In genomic region chr20:62156592-62157386, GRCh38 we compare ENCODE assay signal across 8 cellular contexts. TPM values are rescaled to one million over a fixed set of nuclear protein-coding genes. Genes with fewer than 3 reads are reported as not detected.
DNase-seq lines count a peak whose midpoint lies in the region; ATAC-seq, FAIRE-seq and TF ChIP-seq lines count a peak whose summit lies in the region.

No MANE protein-coding gene starts in this region.

- no peaks in the 10 kb centered on the region for H3K27me3 Mint-ChIP-seq in activated CD4-positive, alpha-beta memory T cell treated with anti-CD3 and anti-CD28 coated beads for 36 hours
- H3K27me3 Mint-ChIP-seq in stimulated activated naive CD8-positive, alpha-beta T cell treated with anti-CD3 and anti-CD28 coated beads, Interleukin-15, amount 100 ng/mL, for 72 hours: no peaks in the 10 kb centered on the region

- 60% methylated on average over 20 of the region's 24 CpGs; no CpG with 5 or more reads in 1 of the 2 experiments for WGBS in H1 (ENCODE audit: extremely low coverage in 1 of 2, insufficient coverage in 1 of 2, insufficient read length in 1 of 2, insufficient replicate concordance in 2 of 2, low coverage in 1 of 2, low lambda C conversion rate in 2 of 2, missing lambda C conversion rate in 1 of 2), 2 experiments

- peak overlapping the region; percentile 45 for H2BK5ac ChIP-seq in H1 (ENCODE audit: low read depth, low read length)

- TF ChIP-seq CTCF in NB4 (IDR thresholded peaks at IDR 0.05; ENCODE audit: low read depth, low read length): peak; percentile 62
- TF ChIP-seq CTCF in H1 (IDR thresholded peaks at IDR 0.05; ENCODE audit: control extremely low read depth in 1 of 3, insufficient read depth in 1 of 3, low read depth in 1 of 3, low read length in 3 of 3): peak; percentile 80 to 82 (median 81)

- H3K4ac ChIP-seq in H1 (replicated peaks; ENCODE audit: insufficient read length, low read depth, low read length): peak overlapping the region; percentile 95

- peak overlapping the region; percentile 71 for H3K18ac ChIP-seq in H1 (ENCODE audit: extremely low read depth, low read length)

- FAIRE-seq in H1 (lab: Jason Lieb, UNC): no peak

- peak overlapping the region; percentile 65 for H4K91ac ChIP-seq in H1 (replicated peaks; ENCODE audit: insufficient read length, low read length)

- H3K27ac Mint-ChIP-seq in activated CD4-positive, alpha-beta memory T cell treated with anti-CD3 and anti-CD28 coated beads for 36 hours: no peak overlapping the region
- no peak overlapping the region for H3K27ac Mint-ChIP-seq in stimulated activated naive CD8-positive, alpha-beta T cell treated with anti-CD3 and anti-CD28 coated beads, Interleukin-15, amount 100 ng/mL, for 72 hours

- peaks cover 12 to 81% of the 10 kb centered on the region in 2 experiments; a peak in 3 of 4 replicates for H3K79me2 ChIP-seq in H1 (ENCODE audit: control insufficient read depth in 1 of 2, insufficient read depth in 2 of 2, low read length in 2 of 2)

- no peak overlapping the region for H2BK15ac ChIP-seq in H1 (ENCODE audit: low read length)

- H3K36me3 Mint-ChIP-seq in activated CD4-positive, alpha-beta memory T cell treated with anti-CD3 and anti-CD28 coated beads for 36 hours: peaks cover 36% of the 10 kb centered on the region

- no peak overlapping the region for H2BK120ac ChIP-seq in H1 (replicated peaks; ENCODE audit: low read depth, low read length)

- H2BK12ac ChIP-seq in H1 (ENCODE audit: low read depth, low read length): no peak overlapping the region

- peaks cover 25% of the 10 kb centered on the region for H3K4me1 Mint-ChIP-seq in activated CD4-positive, alpha-beta memory T cell treated with anti-CD3 and anti-CD28 coated beads for 36 hours (ENCODE audit: low read depth)
- H3K4me1 Mint-ChIP-seq in stimulated activated naive CD8-positive, alpha-beta T cell treated with anti-CD3 and anti-CD28 coated beads, Interleukin-15, amount 100 ng/mL, for 72 hours: peaks cover 57% of the 10 kb centered on the region

- TF ChIP-seq RAD21 in H1 (IDR thresholded peaks at IDR 0.05 in 1 of 2, conservative IDR thresholded peaks at IDR 0.05 in 1 of 2; ENCODE audit: low read depth in 2 of 2, low read length in 2 of 2): peak; percentile 32 to 57; a peak in 3 of 4 replicates

- peaks cover 22 to 63% of the 10 kb centered on the region in 2 experiments for H4K20me1 ChIP-seq in H1 (replicated peaks in 1 of 2; ENCODE audit: control insufficient read depth in 1 of 2, insufficient read depth in 2 of 2, low read length in 2 of 2)

- H3K4me3 ChIP-seq in NB4 (ENCODE audit: low read depth, low read length): no peak overlapping the region
- H3K4me3 ChIP-seq in H1 (ENCODE audit: extremely low read depth in 1 of 4, insufficient read depth in 2 of 4, low read depth in 3 of 4, low read length in 4 of 4): no peak overlapping the region

- no peak overlapping the region; a peak in 1 of 7 replicates for H3K9ac ChIP-seq in H1 (replicated peaks in 1 of 4; ENCODE audit: extremely low read depth in 1 of 4, low read depth in 3 of 4, low read length in 3 of 4)

- H3K4me1 ChIP-seq in H1 (replicated peaks in 1 of 4; ENCODE audit: control insufficient read depth in 3 of 4, insufficient read depth in 4 of 4, low read length in 3 of 4): peaks cover 0 to 16% (median 8%) of the 10 kb centered on the region in 4 experiments; a peak in 6 of 7 replicates

- no peak overlapping the region for H2AK5ac ChIP-seq in H1 (ENCODE audit: low read depth, low read length)

- peak; percentile 80 for ATAC-seq in stimulated activated naive CD8-positive, alpha-beta T cell treated with anti-CD3 and anti-CD28 coated beads, Interleukin-15, amount 100 ng/mL, for 72 hours
- no peak for ATAC-seq in HG03196 (IDR thresholded peaks at IDR 0.05; ENCODE audit: unreplicated experiment)

- peaks cover 5 to 19% (median 13%) of the 10 kb centered on the region in 4 experiments; a peak in 7 of 8 replicates for H3K36me3 ChIP-seq in H1 (ENCODE audit: control insufficient read depth in 2 of 4, insufficient read depth in 4 of 4, low read length in 3 of 4)

- no peaks in the 10 kb centered on the region for H3K27me3 ChIP-seq in H1 (replicated peaks in 1 of 4; ENCODE audit: control insufficient read depth in 3 of 4, extremely low read depth in 1 of 4, insufficient read depth in 3 of 4, low read length in 3 of 4)

- no peak for TF ChIP-seq POLR2A in NB4 (IDR thresholded peaks at IDR 0.05; ENCODE audit: extremely low read depth, insufficient read length)
- TF ChIP-seq POLR2A in H1 (IDR thresholded peaks at IDR 0.05; ENCODE audit: control extremely low read depth in 1 of 2, low read depth in 2 of 2, low read length in 2 of 2): no peak

- no peak overlapping the region for H4K5ac ChIP-seq in H1 (ENCODE audit: insufficient read length, low read depth, low read length)

- CTCF ChIA-PET in activated CD4-positive, alpha-beta memory T cell treated with anti-CD3 and anti-CD28 coated beads for 36 hours (lab: Charles Lee): interaction anchor here (0.9 to 1.1 kb wide), 3 partner anchors 12 to 146 kb away, joined by 5 to 9 read pairs (median 7); no protein-coding TSS in a partner anchor
- CTCF ChIA-PET in H1 (lab: Charles Lee; ENCODE audit: partially characterized antibody): interaction anchor here (0.7 to 2.6 kb wide), 19 partner anchors 8 to 172 kb away, joined by 3 to 16 read pairs (median 4); no protein-coding TSS in a partner anchor

- H3K14ac ChIP-seq in H1 (ENCODE audit: insufficient read length): no peak overlapping the region

- peak; percentile 30 for DNase-seq in SIG-M5 treated with dmso at 0.1 percent for 504 hours (lab: John Stamatoyannopoulos, UW; ENCODE audit: unreplicated experiment)
- DNase-seq in SIG-M5 (lab: John Stamatoyannopoulos, UW): no peak
- DNase-seq in NB4 (ENCODE audit: low read depth): peak; percentile 69
- peak; percentile 81 for DNase-seq in activated CD4-positive, alpha-beta memory T cell treated with anti-CD3 and anti-CD28 coated beads for 36 hours
- peak in 1 of 2 experiments; percentile 89 for DNase-seq in H1 (ENCODE audit: low read depth in 1 of 2, low spot score in 2 of 2)
- DNase-seq in myocyte (ENCODE audit: low read depth): peak; percentile 48
- DNase-seq in stimulated activated naive CD8-positive, alpha-beta T cell treated with anti-CD3 and anti-CD28 coated beads, Interleukin-15, amount 100 ng/mL, for 72 hours: peak; percentile 76

- H2BK20ac ChIP-seq in H1 (ENCODE audit: low read length): no peak overlapping the region

- POLR2A ChIA-PET in activated CD4-positive, alpha-beta memory T cell treated with anti-CD3 and anti-CD28 coated beads for 36 hours (lab: Charles Lee): no interaction called here
- POLR2A ChIA-PET in H1 (lab: Charles Lee; ENCODE audit: partially characterized antibody): interaction anchor here (0.7 to 1.2 kb wide), 8 partner anchors 9 to 230 kb away, joined by 3 to 10 read pairs (median 5); partner anchors contain the start of genes PSMA7, SS18L1 and TAF4

- no peak overlapping the region; the same call in 1 of the 2 replicates for H3K27ac ChIP-seq in H1 (ENCODE audit: low read depth, low read length)

- peak overlapping the region in 1 of 2 experiments; percentile 5; a peak in 1 of 4 replicates for H3K4me2 ChIP-seq in H1 (ENCODE audit: insufficient read depth in 1 of 2, low read depth in 2 of 2, low read length in 2 of 2)

- peaks cover 33% of the 10 kb centered on the region for H3K79me1 ChIP-seq in H1 (ENCODE audit: low read depth, low read length)

- no peak overlapping the region for H3K4me3 Mint-ChIP-seq in activated CD4-positive, alpha-beta memory T cell treated with anti-CD3 and anti-CD28 coated beads for 36 hours
- H3K4me3 Mint-ChIP-seq in stimulated activated naive CD8-positive, alpha-beta T cell treated with anti-CD3 and anti-CD28 coated beads, Interleukin-15, amount 100 ng/mL, for 72 hours: no peak overlapping the region

- H3K56ac ChIP-seq in H1 (replicated peaks; ENCODE audit: insufficient read length, low read depth, low read length): no peak overlapping the region

- peak overlapping the region; percentile 75 for H4K8ac ChIP-seq in H1 (ENCODE audit: extremely low read depth, insufficient read depth, low read length)

- no peaks in the 10 kb centered on the region for H3K23me2 ChIP-seq in H1 (ENCODE audit: low read depth, low read length)

- no peaks in the 10 kb centered on the region; a peak in 1 of 4 replicates for H3K9me3 ChIP-seq in H1 (ENCODE audit: insufficient read depth in 2 of 2, low read depth in 1 of 2, low read length in 1 of 2)

- H3K23ac ChIP-seq in H1 (ENCODE audit: insufficient read length): no peak overlapping the region

- no peak for TF ChIP-seq EP300 in H1 (IDR thresholded peaks at IDR 0.05; ENCODE audit: borderline replicate concordance in 1 of 2, low read depth in 2 of 2, low read length in 2 of 2)

- peaks cover 11% of the 10 kb centered on the region for H3K9me3 Mint-ChIP-seq in activated CD4-positive, alpha-beta memory T cell treated with anti-CD3 and anti-CD28 coated beads for 36 hours
- peaks cover 12 to 19% of the 10 kb centered on the region in 2 donors for H3K9me3 Mint-ChIP-seq in stimulated activated naive CD8-positive, alpha-beta T cell treated with anti-CD3 and anti-CD28 coated beads, Interleukin-15, amount 100 ng/mL, for 72 hours

- H2AFZ ChIP-seq in H1 (ENCODE audit: low read length): no peak overlapping the region

- intact Hi-C loops in activated CD4-positive, alpha-beta memory T cell treated with anti-CD3 and anti-CD28 coated beads for 36 hours (cut with micrococcal nuclease): loop anchor here (1.0 kb wide), 1 partner anchor 146 kb away; no protein-coding TSS in a partner anchor

RNA-seq across cellular contexts. Expression of gene SS18L1, which starts 13.2 kb away (rescaled TPM):
- total RNA-seq in activated CD4-positive, alpha-beta memory T cell treated with anti-CD3 and anti-CD28 coated beads for 36 hours: 10 to 100 TPM; 13.7 to 15.2 TPM
- total RNA-seq in H1 (2021; fragmentation: NEBNext Ultra II Directional; extraction: Animal tissue kit (Norgen Biotek cat#: 25700)): 22.4 and 28.4 TPM in 2 replicates
- polyA plus RNA-seq in H1 (2011; rRNA removed): 29.7 and 36.6 TPM in 2 replicates
- 30.1 TPM for polyA plus RNA-seq in H1 (2011; cell fraction: cytosol; rRNA removed)
- 83.9 TPM for polyA plus RNA-seq in H1 (2011; cell fraction: nucleus; rRNA removed)
- 18.9 to 24.1 TPM (median 19.8 TPM) in 4 replicates for polyA plus RNA-seq in H1 (2012, experiment 1 of 2)
- 3.0 TPM for polyA plus RNA-seq in H1 (2012, experiment 2 of 2)
- 12.9 TPM for polyA plus RNA-seq in H1 (2013, experiment 1 of 2)
- polyA plus RNA-seq in H1 (2013, experiment 2 of 2): 12.2 TPM
- polyA minus RNA-seq in H1 (2011; rRNA and poly(A)+ RNA removed): 16.5 and 24.4 TPM in 2 replicates
- 33.8 TPM for polyA minus RNA-seq in H1 (2011; cell fraction: cytosol; rRNA and poly(A)+ RNA removed)
- 29.1 TPM for polyA minus RNA-seq in H1 (2011; cell fraction: nucleus; rRNA and poly(A)+ RNA removed)
- total RNA-seq in myocyte: 19.3 and 22.6 TPM in 2 replicates
- polyA plus RNA-seq in myocyte (2012): 10.5 TPM

RNA-seq across cellular contexts. Expression of gene PSMA7, which starts 13.6 kb away (rescaled TPM):
- total RNA-seq in activated CD4-positive, alpha-beta memory T cell treated with anti-CD3 and anti-CD28 coated beads for 36 hours: 100 to 1,000 TPM; 301 to 316 TPM
- 339 and 361 TPM in 2 replicates for total RNA-seq in H1 (2021; fragmentation: NEBNext Ultra II Directional; extraction: Animal tissue kit (Norgen Biotek cat#: 25700))
- 607 and 648 TPM in 2 replicates for polyA plus RNA-seq in H1 (2011; rRNA removed)
- 619 TPM for polyA plus RNA-seq in H1 (2011; cell fraction: cytosol; rRNA removed)
- 429 TPM for polyA plus RNA-seq in H1 (2011; cell fraction: nucleus; rRNA removed)
- polyA plus RNA-seq in H1 (2012, experiment 1 of 2): 276 to 407 TPM (median 389 TPM) in 4 replicates
- 325 TPM for polyA plus RNA-seq in H1 (2012, experiment 2 of 2)
- 550 TPM for polyA plus RNA-seq in H1 (2013, experiment 1 of 2)
- polyA plus RNA-seq in H1 (2013, experiment 2 of 2): 519 TPM
- polyA minus RNA-seq in H1 (2011; rRNA and poly(A)+ RNA removed): 194 and 202 TPM in 2 replicates
- 110 TPM for polyA minus RNA-seq in H1 (2011; cell fraction: cytosol; rRNA and poly(A)+ RNA removed)
- polyA minus RNA-seq in H1 (2011; cell fraction: nucleus; rRNA and poly(A)+ RNA removed): 72.4 TPM
- total RNA-seq in myocyte: 334 and 371 TPM in 2 replicates
- 317 TPM for polyA plus RNA-seq in myocyte (2012)

RNA-seq across cellular contexts. Expression of gene MTG2, which starts 26.0 kb away (rescaled TPM):
- 10 to 100 TPM; 31.4 to 32.5 TPM for total RNA-seq in activated CD4-positive, alpha-beta memory T cell treated with anti-CD3 and anti-CD28 coated beads for 36 hours
- 22.8 and 24.1 TPM in 2 replicates for total RNA-seq in H1 (2021; fragmentation: NEBNext Ultra II Directional; extraction: Animal tissue kit (Norgen Biotek cat#: 25700))
- polyA plus RNA-seq in H1 (2011; rRNA removed): 14.4 and 24.7 TPM in 2 replicates
- polyA plus RNA-seq in H1 (2011; cell fraction: cytosol; rRNA removed): 18.4 TPM
- 19.7 TPM for polyA plus RNA-seq in H1 (2011; cell fraction: nucleus; rRNA removed)
- 17.7 to 22.3 TPM (median 18.6 TPM) in 4 replicates for polyA plus RNA-seq in H1 (2012, experiment 1 of 2)
- 18.3 TPM for polyA plus RNA-seq in H1 (2012, experiment 2 of 2)
- 23.6 TPM for polyA plus RNA-seq in H1 (2013, experiment 1 of 2)
- 23.9 TPM for polyA plus RNA-seq in H1 (2013, experiment 2 of 2)
- 7.7 and 10.8 TPM in 2 replicates for polyA minus RNA-seq in H1 (2011; rRNA and poly(A)+ RNA removed)
- polyA minus RNA-seq in H1 (2011; cell fraction: cytosol; rRNA and poly(A)+ RNA removed): 8.8 TPM
- polyA minus RNA-seq in H1 (2011; cell fraction: nucleus; rRNA and poly(A)+ RNA removed): 12.1 TPM
- 35.1 and 39.5 TPM in 2 replicates for total RNA-seq in myocyte
- polyA plus RNA-seq in myocyte (2012): 31.2 TPM

RNA-seq across cellular contexts. Expression of gene LSM14B, which starts 34.5 kb away (rescaled TPM):
- 10 to 100 TPM; 33.4 to 35.1 TPM for total RNA-seq in activated CD4-positive, alpha-beta memory T cell treated with anti-CD3 and anti-CD28 coated beads for 36 hours
- total RNA-seq in H1 (2021; fragmentation: NEBNext Ultra II Directional; extraction: Animal tissue kit (Norgen Biotek cat#: 25700)): 65.6 and 70.0 TPM in 2 replicates
- polyA plus RNA-seq in H1 (2011; rRNA removed): 58.3 and 93.9 TPM in 2 replicates
- polyA plus RNA-seq in H1 (2011; cell fraction: cytosol; rRNA removed): 55.5 TPM
- polyA plus RNA-seq in H1 (2011; cell fraction: nucleus; rRNA removed): 80.3 TPM
- 62.5 to 71.2 TPM (median 67.6 TPM) in 4 replicates for polyA plus RNA-seq in H1 (2012, experiment 1 of 2)
- 24.0 TPM for polyA plus RNA-seq in H1 (2012, experiment 2 of 2)
- 46.2 TPM for polyA plus RNA-seq in H1 (2013, experiment 1 of 2)
- 45.5 TPM for polyA plus RNA-seq in H1 (2013, experiment 2 of 2)
- 51.4 and 62.8 TPM in 2 replicates for polyA minus RNA-seq in H1 (2011; rRNA and poly(A)+ RNA removed)
- polyA minus RNA-seq in H1 (2011; cell fraction: cytosol; rRNA and poly(A)+ RNA removed): 40.5 TPM
- polyA minus RNA-seq in H1 (2011; cell fraction: nucleus; rRNA and poly(A)+ RNA removed): 38.9 TPM
- 84.8 and 93.7 TPM in 2 replicates for total RNA-seq in myocyte
- polyA plus RNA-seq in myocyte (2012): 41.6 TPM
